ENCODE assay signal across 18 cellular contexts in genomic region chr11:47431356-47432083, GRCh38. TPM values are rescaled to one million over a fixed set of nuclear protein-coding genes. Genes with fewer than 3 reads are reported as not detected.
DNase-seq lines count a peak whose midpoint lies in the region; ATAC-seq and TF ChIP-seq lines count a peak whose summit lies in the region.
"Had no signal": no experiment of that assay in that cellular context is flagged by ENCODE, and none has a peak within 500 bp of the region (broad histone marks: within the 10 kb centered on the region; RNA-seq: fewer than 3 reads in every experiment).

No MANE protein-coding gene starts in this region.

- no peaks in the 10 kb centered on the region for H3K36me3 ChIP-seq in KOPT-K1 (ENCODE audit: insufficient read depth, low read length)

- ATAC-seq in left lobe of liver (peak; percentile 41), GM21367 (IDR thresholded peaks at IDR 0.05; ENCODE audit: unreplicated experiment) (no peak), HG02588 (IDR thresholded peaks at IDR 0.05; ENCODE audit: unreplicated experiment) (no peak), HG02885 (IDR thresholded peaks at IDR 0.05; ENCODE audit: poor library complexity, unreplicated experiment) (no peak)
- ATAC-seq: A549 had no signal

- peak overlapping the region; percentile 85 for H3K27ac ChIP-seq in KOPT-K1 (ENCODE audit: low read depth, low read length, poor library complexity, severe bottlenecking)
- H3K27ac ChIP-seq: 22Rv1, A549, C4-2B, HL-60 had no signal

- no peaks in the 10 kb centered on the region for H3K9me3 ChIP-seq in KOPT-K1 (ENCODE audit: insufficient read depth, low read length, poor library complexity, severe bottlenecking)
- H3K9me3 ChIP-seq: A549, Caco-2 had no signal

- peak overlapping the region; percentile 50 for H3K27ac Mint-ChIP-seq in neural crest cell (ENCODE audit: unreplicated experiment)
- H3K27ac Mint-ChIP-seq: CD4-positive, alpha-beta T cell had no signal

- DNase-seq in left lobe of liver (ENCODE audit: low spot score): peak; percentile 83
- DNase-seq in neural crest cell (ENCODE audit: low read depth, low spot score): no peak
- DNase-seq: AML-193; Caco-2; CD4-positive, alpha-beta T cell; GOT3; H9; IMR-90; KBM-7 had no signal

- H3K4me3 Mint-ChIP-seq in neural crest cell: no peak overlapping the region
- H3K4me3 Mint-ChIP-seq: CD4-positive, alpha-beta T cell; H9 had no signal

- H3K27me3 Mint-ChIP-seq in neural crest cell (ENCODE audit: low read depth): no peaks in the 10 kb centered on the region
- H3K27me3 Mint-ChIP-seq: CD4-positive, alpha-beta T cell had no signal

- peaks cover 3% of the 10 kb centered on the region for H3K4me1 Mint-ChIP-seq in neural crest cell

- no peaks in the 10 kb centered on the region for H3K36me3 Mint-ChIP-seq in neural crest cell (ENCODE audit: low read depth)

- TF ChIP-seq CTCF in neural crest cell (conservative IDR thresholded peaks at IDR 0.05): no peak

- no peaks in the 10 kb centered on the region for H3K9me3 Mint-ChIP-seq in neural crest cell
- H3K9me3 Mint-ChIP-seq: CD4-positive, alpha-beta T cell; H9 had no signal

RNA-seq across cellular contexts. Expression of gene PSMC3, which starts 5.3 kb away (rescaled TPM):
- total RNA-seq in left lobe of liver (64.6 TPM), neural crest cell (197 and 205 TPM in 2 replicates)

RNA-seq across cellular contexts. Expression of gene RAPSN, which starts 17.4 kb away (rescaled TPM):
- total RNA-seq in left lobe of liver (0.68 TPM), neural crest cell (0.16 and 0.50 TPM in 2 replicates)
- total RNA-seq: HT1080, IMR-90 had no signal

RNA-seq across cellular contexts. Expression of gene SLC39A13, which starts 23.1 kb away (rescaled TPM):
- total RNA-seq in left lobe of liver: 15.8 TPM
- 34.5 and 36.0 TPM in 2 replicates for total RNA-seq in neural crest cell

RNA-seq across cellular contexts. Expression of gene SPI1, which starts 53.2 kb away (rescaled TPM):
- total RNA-seq in left lobe of liver (10.9 TPM), neural crest cell (not detected in 2 replicates)
- total RNA-seq: Caco-2, H9, HT1080, IMR-90 had no signal
